In the genomic region with DNA sequence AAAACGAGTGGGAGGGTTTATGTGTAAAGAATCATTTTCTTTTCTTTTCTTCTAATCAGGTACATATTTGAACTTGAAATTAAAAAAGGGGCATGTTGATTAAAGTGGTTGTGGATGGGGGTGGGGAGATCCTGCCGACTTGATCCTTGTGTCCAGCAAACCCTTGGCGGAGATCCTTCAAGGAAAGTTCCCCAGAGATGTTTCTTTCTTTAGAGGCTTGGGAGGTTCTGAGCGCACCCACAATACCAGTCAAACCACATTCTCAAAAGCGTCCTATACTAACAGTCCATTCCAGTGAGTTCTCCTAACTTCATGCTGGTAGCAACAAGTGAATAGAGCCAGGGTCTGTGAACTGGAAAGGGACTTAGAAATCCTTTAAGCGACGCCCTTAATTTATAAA, we compare ENCODE assay signal across 16 cellular contexts. TPM values are rescaled to one million over a fixed set of nuclear protein-coding genes. Genes with fewer than 3 reads are reported as not detected.
DNase-seq lines count a peak whose midpoint lies in the region; ATAC-seq, FAIRE-seq and TF ChIP-seq lines count a peak whose summit lies in the region.
"Had no signal": no experiment of that assay in that cellular context is flagged by ENCODE, and none has a peak within 500 bp of the region (broad histone marks: within the 10 kb centered on the region; RNA-seq: fewer than 3 reads in every experiment).

No MANE protein-coding gene starts in this region.

- H3K36me3 ChIP-seq in GM23338 (ENCODE audit: insufficient read depth): no peaks in the 10 kb centered on the region
- H3K36me3 ChIP-seq in H1 (ENCODE audit: control insufficient read depth in 2 of 4, insufficient read depth in 4 of 4, low read length in 3 of 4): no peaks in the 10 kb centered on the region
- H3K36me3 ChIP-seq in mesendoderm (ENCODE audit: control insufficient read depth, insufficient read depth, low read length): no peaks in the 10 kb centered on the region
- H3K36me3 ChIP-seq in stomach: no peaks in the 10 kb centered on the region

- H3K4me2 ChIP-seq in GM23338: no peak overlapping the region
- H3K4me2 ChIP-seq in H1 (ENCODE audit: insufficient read depth in 1 of 2, low read depth in 2 of 2, low read length in 2 of 2): no peak overlapping the region
- H3K4me2 ChIP-seq in mesendoderm (ENCODE audit: low read length): no peak overlapping the region
- no peak overlapping the region for H3K4me2 ChIP-seq in H9 (ENCODE audit: insufficient read depth, insufficient read length, low read length)

- H3F3A ChIP-seq in GM23338 (replicated peaks; ENCODE audit: low read depth): 0 out of 2 replicates have a peak, but pooled peaks cover 3% of the 10 kb centered on the region

- TF ChIP-seq EP300 in H1 (IDR thresholded peaks at IDR 0.05; ENCODE audit: borderline replicate concordance in 1 of 2, low read depth in 2 of 2, low read length in 2 of 2) (no peak), stomach (IDR thresholded peaks at IDR 0.05) (no peak)

- peaks cover 11% of the 10 kb centered on the region; the same call in 1 of the 2 replicates for H3K23me2 ChIP-seq in H1 (ENCODE audit: low read depth, low read length)
- no peaks in the 10 kb centered on the region for H3K23me2 ChIP-seq in H9 (ENCODE audit: insufficient read length, low read depth, low read length, poor library complexity, severe bottlenecking)

- H3K23ac ChIP-seq in H1 (ENCODE audit: insufficient read length) (no peak overlapping the region), mesendoderm (ENCODE audit: low read length) (no peak overlapping the region), H9 (ENCODE audit: insufficient read length, low read depth, low read length) (no peak overlapping the region)

- H3K79me2 ChIP-seq in GM23338 (replicated peaks; ENCODE audit: insufficient read depth) (no peaks in the 10 kb centered on the region), H1 (ENCODE audit: control insufficient read depth in 1 of 2, insufficient read depth in 2 of 2, low read length in 2 of 2) (no peaks in the 10 kb centered on the region), mesendoderm (ENCODE audit: control insufficient read depth, insufficient read depth, low read length) (no peaks in the 10 kb centered on the region), H9 (ENCODE audit: insufficient read depth, low read length) (no peaks in the 10 kb centered on the region)

- CTCF ChIA-PET in H1 (lab: Charles Lee; ENCODE audit: partially characterized antibody): interaction anchor here (1.6 kb wide), 1 partner anchor 22 kb away, joined by 5 read pairs; no protein-coding TSS in a partner anchor

- H3K27ac ChIP-seq in GM23338 (ENCODE audit: low read depth) (no peak overlapping the region), H1 (ENCODE audit: low read depth, low read length) (no peak overlapping the region), mesendoderm (ENCODE audit: low read depth, low read length) (no peak overlapping the region), stomach (no peak overlapping the region), H9 (ENCODE audit: insufficient read length, low read depth, low read length) (no peak overlapping the region)

- H3K27me3 Mint-ChIP-seq in GM23338 (ENCODE audit: insufficient read depth, low read depth, poor library complexity): peaks cover 2% of the 10 kb centered on the region
- peaks cover 3% of the 10 kb centered on the region; the same call in 1 of the 2 replicates for H3K27me3 Mint-ChIP-seq in H9 (ENCODE audit: low read depth)

- H3K79me1 ChIP-seq in H1 (ENCODE audit: low read depth, low read length) (no peaks in the 10 kb centered on the region), mesendoderm (ENCODE audit: low read length) (no peaks in the 10 kb centered on the region), H9 (ENCODE audit: insufficient read depth, low read depth, low read length, poor library complexity, severe bottlenecking) (no peaks in the 10 kb centered on the region)

- H3K36me3 Mint-ChIP-seq in GM23338 (ENCODE audit: low read depth) (no peaks in the 10 kb centered on the region), H9 (ENCODE audit: insufficient read depth in 1 of 3, low read depth in 3 of 3) (no peaks in the 10 kb centered on the region; a peak in 1 of 7 replicates)

- intact Hi-C loops in stomach (cut with DNase I; ENCODE audit: low total_unique reads): no loop called here

- H3K56ac ChIP-seq in H1 (replicated peaks; ENCODE audit: insufficient read length, low read depth, low read length) (no peak overlapping the region), mesendoderm (ENCODE audit: low read length) (peak overlapping the region; percentile 3), H9 (ENCODE audit: insufficient read length, low read depth, low read length) (no peak overlapping the region)

- POLR2A ChIA-PET in H1 (lab: Charles Lee; ENCODE audit: partially characterized antibody): interaction anchor here (0.7 kb wide), 1 partner anchor 8 kb away, joined by 3 read pairs; no protein-coding TSS in a partner anchor

- H4K91ac ChIP-seq in H1 (replicated peaks; ENCODE audit: insufficient read length, low read length): no peak overlapping the region
- H4K91ac ChIP-seq in H9 (ENCODE audit: insufficient read length, low read depth, low read length): no peak overlapping the region

- no peak for FAIRE-seq in H1 (lab: Jason Lieb, UNC)
- FAIRE-seq: G401.6 had no signal

- H3K27me3 ChIP-seq in GM23338 (ENCODE audit: insufficient read depth): no peaks in the 10 kb centered on the region
- H3K27me3 ChIP-seq in H1 (replicated peaks in 1 of 4; ENCODE audit: control insufficient read depth in 3 of 4, extremely low read depth in 1 of 4, insufficient read depth in 3 of 4, low read length in 3 of 4): peaks cover 0 to 1% (median 0%) of the 10 kb centered on the region in 4 experiments; a peak in 1 of 7 replicates
- H3K27me3 ChIP-seq in mesendoderm (ENCODE audit: insufficient read depth, low read length, poor library complexity): no peaks in the 10 kb centered on the region
- H3K27me3 ChIP-seq in stomach: no peaks in the 10 kb centered on the region
- H3K27me3 ChIP-seq in H9 (ENCODE audit: insufficient read depth, low read length): no peaks in the 10 kb centered on the region

- no peak overlapping the region for H2BK12ac ChIP-seq in H1 (ENCODE audit: low read depth, low read length)
- H2BK12ac ChIP-seq in H9 (ENCODE audit: insufficient read length, low read depth, low read length): no peak overlapping the region

- no peak overlapping the region for H4K5ac ChIP-seq in H1 (ENCODE audit: insufficient read length, low read depth, low read length)
- H4K5ac ChIP-seq in mesendoderm (ENCODE audit: low read length): no peak overlapping the region
- no peak overlapping the region for H4K5ac ChIP-seq in H9 (ENCODE audit: insufficient read length, low read depth, low read length)

- H2AK5ac ChIP-seq in H1 (ENCODE audit: low read depth, low read length) (no peak overlapping the region), mesendoderm (ENCODE audit: low read length) (no peak overlapping the region), H9 (ENCODE audit: insufficient read length, low read length) (no peak overlapping the region)

- H3K9me3 Mint-ChIP-seq in GM23338 (no peaks in the 10 kb centered on the region), H9 (no peaks in the 10 kb centered on the region)

- no peak for TF ChIP-seq RAD21 in H1 (IDR thresholded peaks at IDR 0.05 in 1 of 2, conservative IDR thresholded peaks at IDR 0.05 in 1 of 2; ENCODE audit: low read depth in 2 of 2, low read length in 2 of 2)

- peaks cover 25% of the 10 kb centered on the region for H3K4me1 Mint-ChIP-seq in GM23338
- H3K4me1 Mint-ChIP-seq in H9: peaks cover 30 to 32% of the 10 kb centered on the region in 2 experiments

- H4K20me1 ChIP-seq in GM23338 (replicated peaks; ENCODE audit: insufficient read depth): no peaks in the 10 kb centered on the region
- H4K20me1 ChIP-seq in H1 (replicated peaks in 1 of 2; ENCODE audit: control insufficient read depth in 1 of 2, insufficient read depth in 2 of 2, low read length in 2 of 2): peaks cover 0 to 2% of the 10 kb centered on the region in 2 experiments
- peaks cover 3% of the 10 kb centered on the region for H4K20me1 ChIP-seq in H9 (ENCODE audit: control insufficient read depth, insufficient read depth, insufficient read length)

- no peak overlapping the region for H3K4me3 Mint-ChIP-seq in GM23338
- no peak overlapping the region for H3K4me3 Mint-ChIP-seq in H9

- no peak overlapping the region for H3K9ac ChIP-seq in H1 (replicated peaks in 1 of 4; ENCODE audit: extremely low read depth in 1 of 4, low read depth in 3 of 4, low read length in 3 of 4)
- no peak overlapping the region for H3K9ac ChIP-seq in mesendoderm (ENCODE audit: low read length)
- no peak overlapping the region for H3K9ac ChIP-seq in H9 (ENCODE audit: extremely low read depth, insufficient read length, low read length)

- H2BK120ac ChIP-seq in H1 (replicated peaks; ENCODE audit: low read depth, low read length) (no peak overlapping the region), mesendoderm (ENCODE audit: low read depth, low read length) (no peak overlapping the region), H9 (ENCODE audit: low read depth, low read length, poor library complexity, severe bottlenecking) (no peak overlapping the region)

- no peak overlapping the region for H3T11ph ChIP-seq in H9 (ENCODE audit: low read length)

- ATAC-seq in GM23338: no peak
- ATAC-seq in HG03095 (IDR thresholded peaks at IDR 0.05; ENCODE audit: unreplicated experiment): no peak
- ATAC-seq: Panc1 had no signal

- H3K18ac ChIP-seq in H1 (ENCODE audit: extremely low read depth, low read length) (no peak overlapping the region), mesendoderm (ENCODE audit: low read length) (no peak overlapping the region), H9 (ENCODE audit: insufficient read length, low read depth, low read length) (no peak overlapping the region)

- H4K8ac ChIP-seq in H1 (ENCODE audit: extremely low read depth, insufficient read depth, low read length) (no peak overlapping the region), mesendoderm (ENCODE audit: low read depth, low read length) (no peak overlapping the region), H9 (replicated peaks; ENCODE audit: insufficient read length, low read depth, low read length) (no peak overlapping the region)

- H3K4me1 ChIP-seq in GM23338 (ENCODE audit: insufficient read depth) (peaks cover 22% of the 10 kb centered on the region), H1 (replicated peaks in 1 of 4; ENCODE audit: control insufficient read depth in 3 of 4, insufficient read depth in 4 of 4, low read length in 3 of 4) (peaks cover 2 to 16% (median 7%) of the 10 kb centered on the region in 4 experiments; a peak in 6 of 7 replicates), mesendoderm (ENCODE audit: control insufficient read depth, low read depth, low read length) (peaks cover 5% of the 10 kb centered on the region), stomach (no peaks in the 10 kb centered on the region), H9 (ENCODE audit: insufficient read depth, low read length) (peaks cover 9% of the 10 kb centered on the region)

- H3K4ac ChIP-seq in H1 (replicated peaks; ENCODE audit: insufficient read length, low read depth, low read length) (no peak overlapping the region), mesendoderm (ENCODE audit: low read depth, low read length) (no peak overlapping the region), H9 (ENCODE audit: low read depth, low read length) (no peak overlapping the region)

- H2BK20ac ChIP-seq in H1 (ENCODE audit: low read length) (peak overlapping the region; percentile 40; the same call in 1 of the 2 replicates), H9 (ENCODE audit: low read depth, low read length, poor library complexity, severe bottlenecking) (no peak overlapping the region)

- 61% methylated on average over 6 of the region's 7 CpGs; no CpG with 5 or more reads in 1 of the 2 experiments for WGBS in H1 (ENCODE audit: extremely low coverage in 1 of 2, insufficient coverage in 1 of 2, insufficient read length in 1 of 2, insufficient replicate concordance in 2 of 2, low coverage in 1 of 2, low lambda C conversion rate in 2 of 2, missing lambda C conversion rate in 1 of 2), 2 experiments
- no CpG with 5 or more reads among the region's 7 CpGs for WGBS in mesendoderm (ENCODE audit: extremely low coverage, insufficient coverage, low lambda C conversion rate)
- WGBS in stomach, 5 donors: 27 to 34% (median 31%) methylated on average over 7 of the region's 7 CpGs
- WGBS in H9 (ENCODE audit: extremely low coverage, insufficient read length, low lambda C conversion rate): no CpG with 5 or more reads among the region's 7 CpGs

- no peak for TF ChIP-seq POLR2A in H1 (IDR thresholded peaks at IDR 0.05; ENCODE audit: control extremely low read depth in 1 of 2, low read depth in 2 of 2, low read length in 2 of 2)
- TF ChIP-seq POLR2A in stomach (IDR thresholded peaks at IDR 0.05): no peak

- no peak overlapping the region for H3K4me3 ChIP-seq in GM23338
- H3K4me3 ChIP-seq in H1 (ENCODE audit: extremely low read depth in 1 of 4, insufficient read depth in 2 of 4, low read depth in 3 of 4, low read length in 4 of 4): no peak overlapping the region
- no peak overlapping the region for H3K4me3 ChIP-seq in mesendoderm (ENCODE audit: low read length)
- H3K4me3 ChIP-seq in stomach: no peak overlapping the region

- DNase-seq in GM23338 (ENCODE audit: low spot score): no peak
- no peak for DNase-seq in H1 (ENCODE audit: low read depth in 1 of 2, low spot score in 2 of 2)
- no peak for DNase-seq in mesendoderm
- DNase-seq in stomach: peak; percentile 44
- DNase-seq in activated CD4-positive, alpha-beta T cell treated with anti-CD3 and anti-CD28 coated beads, Interleukin-2, amount 50 U/mL, for 48 hours: no peak
- DNase-seq in H9: no peak
- DNase-seq: DMS79, H7, NCI-H1105 treated with DMSO at 0.1 percent for 48 hours, NCI-H187, NCI-H446 treated with DMSO at 0.1 percent for 48 hours, NCI-H748 treated with DMSO at 0.1 percent for 48 hours, SHP77 had no signal

- peak overlapping the region; percentile 66; the same call in 1 of the 2 replicates for H2AFZ ChIP-seq in GM23338
- no peak overlapping the region for H2AFZ ChIP-seq in H1 (ENCODE audit: low read length)
- no peak overlapping the region for H2AFZ ChIP-seq in H9 (ENCODE audit: low read length)

- H3K27ac Mint-ChIP-seq in GM23338: no peak overlapping the region
- peak overlapping the region in 1 of 3 experiments; percentile 20; a peak in 1 of 7 replicates for H3K27ac Mint-ChIP-seq in H9

- TF ChIP-seq CTCF in GM23338 (conservative IDR thresholded peaks at IDR 0.05; ENCODE audit: low read depth in 2 of 2) (no peak), H1 (IDR thresholded peaks at IDR 0.05; ENCODE audit: control extremely low read depth in 1 of 3, insufficient read depth in 1 of 3, low read depth in 1 of 3, low read length in 3 of 3) (no peak), stomach (IDR thresholded peaks at IDR 0.05) (no peak), H9 (conservative IDR thresholded peaks at IDR 0.05) (no peak)

- no peak overlapping the region for H2BK15ac ChIP-seq in H1 (ENCODE audit: low read length)
- no peak overlapping the region for H2BK15ac ChIP-seq in mesendoderm (replicated peaks; ENCODE audit: low read depth)
- no peak overlapping the region for H2BK15ac ChIP-seq in H9 (ENCODE audit: low read depth, low read length)

- H3K14ac ChIP-seq in H1 (ENCODE audit: insufficient read length) (no peak overlapping the region), H9 (ENCODE audit: insufficient read depth, low read length) (no peak overlapping the region)

- no peaks in the 10 kb centered on the region for H3K9me3 ChIP-seq in H1 (ENCODE audit: insufficient read depth in 2 of 2, low read depth in 1 of 2, low read length in 1 of 2)
- H3K9me3 ChIP-seq in stomach: no peaks in the 10 kb centered on the region
- H3K9me3 ChIP-seq in H9 (ENCODE audit: control insufficient read depth, low read depth, low read length): no peaks in the 10 kb centered on the region

- no peak overlapping the region for H2BK5ac ChIP-seq in H1 (ENCODE audit: low read depth, low read length)
- no peak overlapping the region for H2BK5ac ChIP-seq in mesendoderm (ENCODE audit: low read length)
- no peak overlapping the region for H2BK5ac ChIP-seq in H9 (ENCODE audit: insufficient read length, low read length)

- H3K9me2 ChIP-seq in GM23338 (ENCODE audit: insufficient read depth): no peaks in the 10 kb centered on the region

RNA-seq across cellular contexts. Expression of a gene that starts 49.2 kb away (rescaled TPM):
- total RNA-seq in GM23338 (2014; rRNA removed; shearing (Covaris generic)): 145 and 161 TPM in 2 replicates
- polyA plus RNA-seq in GM23338 (2016; fragmentation: Nextera tagmentation; extraction: Ambion mirVana) (50.8 and 60.8 TPM in 2 replicates), H1 (2011; rRNA removed) (87.8 and 100 TPM in 2 replicates), stomach (1 to 10 TPM in 2 of 3 donors, under 1 TPM in 1; 0.90 to 1.7 (median 1.5) TPM)
- 137 and 142 TPM in 2 replicates for total RNA-seq in H1 (2021; fragmentation: NEBNext Ultra II Directional; extraction: Animal tissue kit (Norgen Biotek cat#: 25700))
- 90.7 TPM for polyA plus RNA-seq in H1 (2011; cell fraction: cytosol; rRNA removed)
- polyA plus RNA-seq in H1 (2011; cell fraction: nucleus; rRNA removed): 82.0 TPM
- polyA plus RNA-seq in H1 (2012, experiment 1 of 2): 85.1 to 103 TPM (median 94.3 TPM) in 4 replicates
- 144 TPM for polyA plus RNA-seq in H1 (2012, experiment 2 of 2)
- 90.2 TPM for polyA plus RNA-seq in H1 (2013, experiment 1 of 2)
- polyA plus RNA-seq in H1 (2013, experiment 2 of 2): 86.8 TPM
- 51.6 and 92.6 TPM in 2 replicates for polyA minus RNA-seq in H1 (2011; rRNA and poly(A)+ RNA removed)
- polyA minus RNA-seq in H1 (2011; cell fraction: cytosol; rRNA and poly(A)+ RNA removed): 57.2 TPM
- 35.0 TPM for polyA minus RNA-seq in H1 (2011; cell fraction: nucleus; rRNA and poly(A)+ RNA removed)
- 26.6 TPM for polyA plus RNA-seq in mesendoderm (2013, experiment 1 of 2)
- 29.1 TPM for polyA plus RNA-seq in mesendoderm (2013, experiment 2 of 2)
- total RNA-seq in stomach (1 to 10 TPM in 4 of 5 donors, not detected in 1; 2.3 to 9.6 (median 5.6) TPM), H9 (2021) (100.0 and 105 TPM in 2 replicates)
